ENCODE assay signal across 9 cellular contexts in genomic region chr1:205227584-205228006, GRCh38. TPM values are rescaled to one million over a fixed set of nuclear protein-coding genes. Genes with fewer than 3 reads are reported as not detected.
DNase-seq lines count a peak whose midpoint lies in the region; ATAC-seq and TF ChIP-seq lines count a peak whose summit lies in the region.
"Had no signal": no experiment of that assay in that cellular context is flagged by ENCODE, and none has a peak within 500 bp of the region (broad histone marks: within the 10 kb centered on the region; RNA-seq: fewer than 3 reads in every experiment).

Gene TMCC2, plus strand, starts transcription at chr1:205227946. Its CDS starts 619 bp downstream, at chr1:205228565.

- TF ChIP-seq CTCF in OCI-LY3 (IDR thresholded peaks at IDR 0.05; ENCODE audit: low read depth, low read length) (no peak), endothelial cell (IDR thresholded peaks at IDR 0.05; ENCODE audit: unreplicated experiment) (no peak)

- no peaks in the 10 kb centered on the region for H3K79me2 ChIP-seq in OCI-LY3 (ENCODE audit: low read length)

- H3K9me3 Mint-ChIP-seq in endothelial cell (ENCODE audit: unreplicated experiment), result no peaks in the 10 kb centered on the region

- peaks cover 30% of the 10 kb centered on the region for H3K27me3 ChIP-seq in OCI-LY3 (ENCODE audit: low read depth, low read length)

- H3K27me3 Mint-ChIP-seq in endothelial cell (ENCODE audit: unreplicated experiment), result peaks cover 10% of the 10 kb centered on the region

- ATAC-seq in GM19035 (IDR thresholded peaks at IDR 0.05; ENCODE audit: unreplicated experiment), result peak; percentile 76

- H3K36me3 Mint-ChIP-seq in endothelial cell (ENCODE audit: low read depth, unreplicated experiment), result peaks cover 3% of the 10 kb centered on the region

- H3K36me3 ChIP-seq in OCI-LY3 (replicated peaks; ENCODE audit: low read depth, low read length), result no peaks in the 10 kb centered on the region

- no peaks in the 10 kb centered on the region for H3K9me3 ChIP-seq in OCI-LY3 (ENCODE audit: insufficient read depth, low read length)

- H3K27ac Mint-ChIP-seq in endothelial cell (ENCODE audit: unreplicated experiment), result peak within 1 kb of the TSS; percentile 37

- H3K9ac ChIP-seq in OCI-LY3 (ENCODE audit: low read length), result peak within 1 kb of the TSS; percentile 59

- no peaks in the 10 kb centered on the region for H4K20me1 ChIP-seq in OCI-LY3 (ENCODE audit: insufficient read depth, low read length)

- peaks cover 30% of the 10 kb centered on the region for H3K4me1 Mint-ChIP-seq in endothelial cell (ENCODE audit: unreplicated experiment)

- peak within 1 kb of the TSS; percentile 71 for H2AFZ ChIP-seq in OCI-LY3 (ENCODE audit: low read depth, low read length)

- peak within 1 kb of the TSS; percentile 100 for H3K4me2 ChIP-seq in OCI-LY3 (ENCODE audit: low read length)

- DNase-seq in A172 (ENCODE audit: low spot score) (peak; percentile 76), HuH-7.5 (ENCODE audit: low spot score) (peak; percentile 90), endothelial cell (ENCODE audit: low spot score) (peak; percentile 82), mesenteric fat pad (ENCODE audit: low spot score) (peak; percentile 92)
- peak; percentile 93 for DNase-seq in activated CD8-positive, alpha-beta memory T cell treated with anti-CD3 and anti-CD28 coated beads, Interleukin-2, amount 50 U/mL, for 48 hours
- peak; percentile 77 for DNase-seq in stimulated activated CD8-positive, alpha-beta memory T cell treated with anti-CD3 and anti-CD28 coated beads, Interleukin-12 subunit alpha, Interleukin-12 subunit beta, amount 100 ng/mL, for 4 hours (ENCODE audit: low read depth)

- peak within 1 kb of the TSS; percentile 87 for H3K4me3 ChIP-seq in OCI-LY3 (ENCODE audit: low read length)

- H3K27ac ChIP-seq in OCI-LY3 (ENCODE audit: low read length), result no peak within 1 kb of the TSS
- H3K27ac ChIP-seq: C4-2B had no signal

- H3K4me1 ChIP-seq in OCI-LY3 (ENCODE audit: low read length), result peaks cover 29% of the 10 kb centered on the region

- peak within 1 kb of the TSS; percentile 94 for H3K4me3 Mint-ChIP-seq in endothelial cell (ENCODE audit: unreplicated experiment)

RNA-seq across cellular contexts. Expression of gene TMCC2, which starts in this region (rescaled TPM):
- 8.1 and 11.9 TPM in 2 replicates for total RNA-seq in A172 (2014; rRNA removed; shearing (Covaris generic))
- total RNA-seq in endothelial cell (ENCODE audit: unreplicated experiment) (5.6 TPM), mesenteric fat pad (1.1 TPM)
